Comparison of ENCODE assay signal across 9 cellular contexts in genomic region chr4:5712517-5712916, GRCh38. TPM values are rescaled to one million over a fixed set of nuclear protein-coding genes. Genes with fewer than 3 reads are reported as not detected.
A peak's percentile ranks its signal among the peaks of the same experiment; 100 is the strongest.
DNase-seq lines count a peak whose midpoint lies in the region; ATAC-seq and TF ChIP-seq lines count a peak whose summit lies in the region.
"Had no signal": no experiment of that assay in that cellular context is flagged by ENCODE, and none has a peak within 500 bp of the region (broad histone marks: within the 10 kb centered on the region; RNA-seq: fewer than 3 reads in every experiment).

No MANE protein-coding gene starts in this region.

- ATAC-seq in activated T-helper 17 cell treated with anti-CD3 and anti-CD28 coated beads, Interleukin-2, amount 50 U/mL, for 72 hours (replicated peaks): peak; percentile 80
- no peak for ATAC-seq in left ventricle myocardium superior

- H3K4me1 Mint-ChIP-seq in activated T-helper 17 cell treated with anti-CD3 and anti-CD28 coated beads, Interleukin-2, amount 50 U/mL, for 72 hours: peaks cover 6% of the 10 kb centered on the region
- no peaks in the 10 kb centered on the region for H3K4me1 Mint-ChIP-seq in Calu3 (ENCODE audit: low read depth, unreplicated experiment)

- H3K9me3 ChIP-seq in muscle layer of duodenum (ENCODE audit: control insufficient read depth in 1 of 2, low read length in 2 of 2): peaks cover 5 to 6% of the 10 kb centered on the region in 2 donors

- CTCF ChIA-PET in Calu3 (lab: Charles Lee): no interaction called here

- DNase-seq in GM06990 (ENCODE audit: extremely low read depth, insufficient read length) (peak; percentile 69), HCEC 1CT (peak; percentile 67), Calu3 (no peak), superior temporal gyrus (ENCODE audit: extremely low spot score) (no peak), left ventricle myocardium superior (no peak), GOT3 (lab: John Stamatoyannopoulos, UW) (no peak)
- DNase-seq: activated gamma-delta T cell had no signal

- peaks cover 31% of the 10 kb centered on the region for H3K27me3 Mint-ChIP-seq in activated T-helper 17 cell treated with anti-CD3 and anti-CD28 coated beads, Interleukin-2, amount 50 U/mL, for 72 hours
- H3K27me3 Mint-ChIP-seq in Calu3 (ENCODE audit: unreplicated experiment): no peaks in the 10 kb centered on the region

- H3K27ac ChIP-seq in muscle layer of duodenum (ENCODE audit: low read length): no peak overlapping the region

- peak overlapping the region; percentile 0 for H3K27ac Mint-ChIP-seq in activated T-helper 17 cell treated with anti-CD3 and anti-CD28 coated beads, Interleukin-2, amount 50 U/mL, for 72 hours
- no peak overlapping the region for H3K27ac Mint-ChIP-seq in Calu3 (ENCODE audit: unreplicated experiment)

- no peaks in the 10 kb centered on the region for H3K36me3 ChIP-seq in GM06990 (ENCODE audit: control insufficient read depth, insufficient read depth, low read length)
- H3K36me3 ChIP-seq in muscle layer of duodenum (ENCODE audit: control insufficient read depth in 1 of 2, insufficient read depth in 2 of 2, low read length in 2 of 2): no peaks in the 10 kb centered on the region

- BruUV-seq in Calu3 (replicated peaks; lab: Mats Ljungman, UMichigan): no TSS peak

- H3K4me3 Mint-ChIP-seq in activated T-helper 17 cell treated with anti-CD3 and anti-CD28 coated beads, Interleukin-2, amount 50 U/mL, for 72 hours: peak overlapping the region; percentile 77
- H3K4me3 Mint-ChIP-seq in Calu3 (ENCODE audit: low read depth, unreplicated experiment): no peak overlapping the region

- no peaks in the 10 kb centered on the region for H3K36me3 Mint-ChIP-seq in activated T-helper 17 cell treated with anti-CD3 and anti-CD28 coated beads, Interleukin-2, amount 50 U/mL, for 72 hours (ENCODE audit: low read depth)
- H3K36me3 Mint-ChIP-seq in Calu3 (ENCODE audit: insufficient read depth, unreplicated experiment): no peaks in the 10 kb centered on the region

- H3K9me3 Mint-ChIP-seq in activated T-helper 17 cell treated with anti-CD3 and anti-CD28 coated beads, Interleukin-2, amount 50 U/mL, for 72 hours: peaks cover 20% of the 10 kb centered on the region
- H3K9me3 Mint-ChIP-seq in Calu3 (ENCODE audit: low read depth, unreplicated experiment): peaks cover 9% of the 10 kb centered on the region

- intact Hi-C loops in Calu3 (cut with micrococcal nuclease; ENCODE audit: unreplicated experiment): no loop called here
- intact Hi-C loops in left ventricle myocardium superior (cut with micrococcal nuclease): no loop called here

- no peaks in the 10 kb centered on the region for H3K27me3 ChIP-seq in GM06990 (replicated peaks; ENCODE audit: control insufficient read depth, insufficient read depth, low read length)
- no peaks in the 10 kb centered on the region for H3K27me3 ChIP-seq in muscle layer of duodenum (ENCODE audit: low read depth, low read length)

- H3K4me3 ChIP-seq in GM06990 (replicated peaks; ENCODE audit: low read depth, low read length) (peak overlapping the region; percentile 66), muscle layer of duodenum (ENCODE audit: low read depth in 1 of 2, low read length in 2 of 2) (peak overlapping the region; percentile 1 to 74)

- TF ChIP-seq CTCF in GM06990 (IDR thresholded peaks at IDR 0.05; ENCODE audit: insufficient read depth, low read length, poor library complexity, severe bottlenecking) (no peak), Calu3 (IDR thresholded peaks at IDR 0.05; ENCODE audit: unreplicated experiment) (no peak)

- H3K4me1 ChIP-seq in muscle layer of duodenum (ENCODE audit: control insufficient read depth in 1 of 2, insufficient read depth in 2 of 2, low read length in 2 of 2): peaks cover 1 to 35% of the 10 kb centered on the region in 2 donors

RNA-seq across cellular contexts. Expression of gene EVC, which starts 1.5 kb away (rescaled TPM):
- 10 to 100 TPM in 1 of 2 donors, 1 to 10 TPM in 1; 7.8 to 10.5 TPM for total RNA-seq in activated T-helper 17 cell treated with anti-CD3 and anti-CD28 coated beads, Interleukin-2, amount 50 U/mL, for 72 hours
- total RNA-seq in Calu3 (2022) (not detected in 2 replicates), left ventricle myocardium superior (6.3 TPM)

RNA-seq across cellular contexts. Expression of gene EVC2, which starts 4.2 kb away (rescaled TPM):
- total RNA-seq in activated T-helper 17 cell treated with anti-CD3 and anti-CD28 coated beads, Interleukin-2, amount 50 U/mL, for 72 hours: 1 to 10 TPM; 4.0 to 6.2 TPM
- total RNA-seq in Calu3 (2022) (not detected in 2 replicates), left ventricle myocardium superior (1.5 TPM)

Comparison
In these comparisons a context has a peak if more than half of its experiments do, and no peak if none do; other contexts are left out.
1. DNase-seq: peak in GM06990 (single experiment) and HCEC 1CT (single experiment); none in Calu3 (single experiment), superior temporal gyrus (single experiment), left ventricle myocardium superior (single experiment) and GOT3 (single experiment).